ENCODE assay signal across 10 cellular contexts in genomic region chr19:58218899-58219298, GRCh38. TPM values are rescaled to one million over a fixed set of nuclear protein-coding genes. Genes with fewer than 3 reads are reported as not detected.
DNase-seq lines count a peak whose midpoint lies in the region; ATAC-seq, FAIRE-seq and TF ChIP-seq lines count a peak whose summit lies in the region.
"Had no signal": no experiment of that assay in that cellular context is flagged by ENCODE, and none has a peak within 500 bp of the region (broad histone marks: within the 10 kb centered on the region; RNA-seq: fewer than 3 reads in every experiment).

No MANE protein-coding gene starts in this region.

- no peaks in the 10 kb centered on the region for H3K9me1 ChIP-seq in keratinocyte (ENCODE audit: control insufficient read depth, extremely low read depth, insufficient read depth, low read length)

- H3K4me3 ChIP-seq in keratinocyte (ENCODE audit: control insufficient read depth in 2 of 3, extremely low read depth in 1 of 3, insufficient read depth in 2 of 3, low read depth in 1 of 3, low read length in 3 of 3): no peak overlapping the region
- H3K4me3 ChIP-seq: lung had no signal

- peaks cover 11% of the 10 kb centered on the region for H3K36me3 Mint-ChIP-seq in activated CD4-positive, alpha-beta T cell treated with anti-CD3 and anti-CD28 coated beads, Interleukin-2, amount 10 ng/mL, durations not matched to agents 24 days and 14 days (ENCODE audit: low read depth)
- peaks cover 18% of the 10 kb centered on the region for H3K36me3 Mint-ChIP-seq in stimulated activated memory B cell treated with anti-CD40 and anti-IgM and Interleukin-4, amounts not matched to agents 10 μg/mL and 1 μg/mL and 100 μg/mL, for 72 hours

- no peak for FAIRE-seq in keratinocyte (lab: Jason Lieb, UNC)

- peaks cover 25% of the 10 kb centered on the region for H3K9me3 ChIP-seq in keratinocyte (ENCODE audit: control insufficient read depth, low read depth, low read length)

- no peak overlapping the region for H3K9ac ChIP-seq in keratinocyte (ENCODE audit: control insufficient read depth, extremely low read depth, insufficient read depth, low read length)

- H3K9me3 Mint-ChIP-seq in activated CD4-positive, alpha-beta T cell treated with anti-CD3 and anti-CD28 coated beads, Interleukin-2, amount 10 ng/mL, durations not matched to agents 24 days and 14 days: peaks cover 24% of the 10 kb centered on the region
- H3K9me3 Mint-ChIP-seq in stimulated activated memory B cell treated with anti-CD40 and anti-IgM and Interleukin-4, amounts not matched to agents 10 μg/mL and 1 μg/mL and 100 μg/mL, for 72 hours: peaks cover 28% of the 10 kb centered on the region

- H3K79me2 ChIP-seq in keratinocyte (ENCODE audit: control insufficient read depth, insufficient read depth, low read length): no peaks in the 10 kb centered on the region

- peaks cover 3% of the 10 kb centered on the region for H3K4me1 Mint-ChIP-seq in activated CD4-positive, alpha-beta T cell treated with anti-CD3 and anti-CD28 coated beads, Interleukin-2, amount 10 ng/mL, durations not matched to agents 24 days and 14 days
- H3K4me1 Mint-ChIP-seq in stimulated activated memory B cell treated with anti-CD40 and anti-IgM and Interleukin-4, amounts not matched to agents 10 μg/mL and 1 μg/mL and 100 μg/mL, for 72 hours: no peaks in the 10 kb centered on the region

- no peak overlapping the region for H3K27ac Mint-ChIP-seq in activated CD4-positive, alpha-beta T cell treated with anti-CD3 and anti-CD28 coated beads, Interleukin-2, amount 10 ng/mL, durations not matched to agents 24 days and 14 days
- no peak overlapping the region for H3K27ac Mint-ChIP-seq in stimulated activated memory B cell treated with anti-CD40 and anti-IgM and Interleukin-4, amounts not matched to agents 10 μg/mL and 1 μg/mL and 100 μg/mL, for 72 hours

- peaks cover under 1% of the 10 kb centered on the region in 2 experiments for H3K36me3 ChIP-seq in keratinocyte (ENCODE audit: control insufficient read depth in 2 of 2, extremely low read depth in 1 of 2, insufficient read depth in 2 of 2, low read length in 2 of 2)

- no peak overlapping the region for H3K4me2 ChIP-seq in keratinocyte (ENCODE audit: control insufficient read depth, extremely low read depth, insufficient read depth, low read depth, low read length)

- H3K4me1 ChIP-seq in keratinocyte (ENCODE audit: control insufficient read depth, extremely low read depth, insufficient read depth, low read length): no peaks in the 10 kb centered on the region

- peak; percentile 9 for DNase-seq in COLO668 (lab: John Stamatoyannopoulos, UW; ENCODE audit: unreplicated experiment)
- peak; percentile 15 for DNase-seq in HK-2 (ENCODE audit: unreplicated experiment)
- peak; percentile 75 for DNase-seq in activated CD4-positive, alpha-beta T cell treated with anti-CD3 and anti-CD28 coated beads, Interleukin-2, amount 10 ng/mL, durations not matched to agents 24 days and 14 days
- no peak for DNase-seq in keratinocyte (ENCODE audit: low read depth, low spot score)
- DNase-seq in SIG-M5 treated with dmso at 0.1 percent for 504 hours (lab: John Stamatoyannopoulos, UW; ENCODE audit: unreplicated experiment): no peak
- DNase-seq in substantia nigra (lab: John Stamatoyannopoulos, UW): no peak
- DNase-seq: Kasumi-1 had no signal

- no peak overlapping the region for H3K4me3 Mint-ChIP-seq in activated CD4-positive, alpha-beta T cell treated with anti-CD3 and anti-CD28 coated beads, Interleukin-2, amount 10 ng/mL, durations not matched to agents 24 days and 14 days
- no peak overlapping the region for H3K4me3 Mint-ChIP-seq in stimulated activated memory B cell treated with anti-CD40 and anti-IgM and Interleukin-4, amounts not matched to agents 10 μg/mL and 1 μg/mL and 100 μg/mL, for 72 hours

- no peak overlapping the region for H3K27ac ChIP-seq in keratinocyte (ENCODE audit: control insufficient read depth, insufficient read depth, low read length)
- no peak overlapping the region for H3K27ac ChIP-seq in substantia nigra (ENCODE audit: low read depth, low read length, poor library complexity, severe bottlenecking)

- no peak overlapping the region for H2AFZ ChIP-seq in keratinocyte (ENCODE audit: control insufficient read depth, low read length)

- intact Hi-C loops in activated CD4-positive, alpha-beta T cell treated with anti-CD3 and anti-CD28 coated beads, Interleukin-2, amount 10 ng/mL, durations not matched to agents 24 days and 14 days (cut with micrococcal nuclease): loop anchor here (1.0 to 2.0 kb wide), 2 partner anchors 161 to 300 kb away; partner anchors contain the start of gene ZBTB45

- TF ChIP-seq CTCF in keratinocyte (optimal IDR thresholded peaks at IDR 0.05 in 1 of 3, IDR thresholded peaks at IDR 0.05 in 1 of 3, conservative IDR thresholded peaks at IDR 0.05 in 1 of 3; ENCODE audit: extremely low read depth in 1 of 3, insufficient read depth in 2 of 3, low read length in 3 of 3): peak in 2 of 3 experiments; percentile 35 to 36

- H3K27me3 ChIP-seq in keratinocyte (ENCODE audit: control insufficient read depth, extremely low read depth, insufficient read depth, low read length): no peaks in the 10 kb centered on the region

- H3K27me3 Mint-ChIP-seq in activated CD4-positive, alpha-beta T cell treated with anti-CD3 and anti-CD28 coated beads, Interleukin-2, amount 10 ng/mL, durations not matched to agents 24 days and 14 days: no peaks in the 10 kb centered on the region
- no peaks in the 10 kb centered on the region for H3K27me3 Mint-ChIP-seq in stimulated activated memory B cell treated with anti-CD40 and anti-IgM and Interleukin-4, amounts not matched to agents 10 μg/mL and 1 μg/mL and 100 μg/mL, for 72 hours

- ATAC-seq in stimulated activated memory B cell treated with anti-CD40 and anti-IgM and Interleukin-4, amounts not matched to agents 10 μg/mL and 1 μg/mL and 100 μg/mL, for 72 hours: no peak
- ATAC-seq in GM18868 (IDR thresholded peaks at IDR 0.05; ENCODE audit: unreplicated experiment): no peak

- dilution Hi-C loops in keratinocyte (cut with MboI; ENCODE audit: extremely low pct_ligation_motif_present, low sequenced_read_pairs): no loop called here

- H4K20me1 ChIP-seq in keratinocyte (ENCODE audit: control insufficient read depth, extremely low read depth, insufficient read depth, low read length): no peaks in the 10 kb centered on the region

RNA-seq across cellular contexts. Expression of gene ZNF544, which starts 9.8 kb away (rescaled TPM):
- 52.9 and 55.5 TPM in 2 replicates for total RNA-seq in activated CD4-positive, alpha-beta T cell treated with anti-CD3 and anti-CD28 coated beads, Interleukin-2, amount 10 ng/mL, durations not matched to agents 24 days and 14 days
- 28.2 to 38.4 TPM (median 30.9 TPM) in 3 replicates for polyA plus RNA-seq in keratinocyte
- 17.9 TPM for polyA plus RNA-seq in keratinocyte (2011; ENCODE audit: low read depth)
- 22.7 and 28.8 TPM in 2 replicates for polyA plus RNA-seq in keratinocyte (2011; cell fraction: cytosol; rRNA removed)
- polyA plus RNA-seq in keratinocyte (2011; cell fraction: nucleus; rRNA removed): 31.1 and 31.8 TPM in 2 replicates
- 21.6 and 25.3 TPM in 2 replicates for polyA plus RNA-seq in keratinocyte (2012; ENCODE audit: low replicate concordance)
- 40.5 to 59.5 TPM (median 50.0 TPM) in 3 replicates for polyA minus RNA-seq in keratinocyte
- polyA minus RNA-seq in keratinocyte (2011; cell fraction: cytosol; rRNA and poly(A)+ RNA removed): 31.3 TPM
- 28.2 and 40.9 TPM in 2 replicates for polyA minus RNA-seq in keratinocyte (2011; cell fraction: nucleus; rRNA and poly(A)+ RNA removed)

RNA-seq across cellular contexts. Expression of gene ZNF274, which starts 36.0 kb away (rescaled TPM):
- 19.4 and 19.8 TPM in 2 replicates for total RNA-seq in activated CD4-positive, alpha-beta T cell treated with anti-CD3 and anti-CD28 coated beads, Interleukin-2, amount 10 ng/mL, durations not matched to agents 24 days and 14 days
- polyA plus RNA-seq in keratinocyte: 25.0 to 31.2 TPM (median 25.9 TPM) in 3 replicates
- polyA plus RNA-seq in keratinocyte (2011; ENCODE audit: low read depth): 15.5 TPM
- 20.6 and 24.4 TPM in 2 replicates for polyA plus RNA-seq in keratinocyte (2011; cell fraction: cytosol; rRNA removed)
- 64.5 and 72.5 TPM in 2 replicates for polyA plus RNA-seq in keratinocyte (2011; cell fraction: nucleus; rRNA removed)
- polyA plus RNA-seq in keratinocyte (2012; ENCODE audit: low replicate concordance): 21.4 and 27.5 TPM in 2 replicates
- polyA minus RNA-seq in keratinocyte: 31.8 to 42.3 TPM (median 37.5 TPM) in 3 replicates
- polyA minus RNA-seq in keratinocyte (2011; cell fraction: cytosol; rRNA and poly(A)+ RNA removed): 48.9 TPM
- polyA minus RNA-seq in keratinocyte (2011; cell fraction: nucleus; rRNA and poly(A)+ RNA removed): 45.3 and 50.9 TPM in 2 replicates

RNA-seq across cellular contexts. Expression of gene ZNF8, which starts 59.9 kb away (rescaled TPM):
- 4.8 and 5.1 TPM in 2 replicates for total RNA-seq in activated CD4-positive, alpha-beta T cell treated with anti-CD3 and anti-CD28 coated beads, Interleukin-2, amount 10 ng/mL, durations not matched to agents 24 days and 14 days
- 2.5 to 2.8 TPM (median 2.7 TPM) in 3 replicates for polyA plus RNA-seq in keratinocyte
- polyA plus RNA-seq in keratinocyte (2011; ENCODE audit: low read depth): 0.46 TPM
- 1.6 and 1.9 TPM in 2 replicates for polyA plus RNA-seq in keratinocyte (2011; cell fraction: cytosol; rRNA removed)
- 9.1 and 10.3 TPM in 2 replicates for polyA plus RNA-seq in keratinocyte (2011; cell fraction: nucleus; rRNA removed)
- 1.9 and 2.2 TPM in 2 replicates for polyA plus RNA-seq in keratinocyte (2012; ENCODE audit: low replicate concordance)
- polyA minus RNA-seq in keratinocyte: 8.2 to 12.8 TPM (median 9.0 TPM) in 3 replicates
- 5.4 TPM for polyA minus RNA-seq in keratinocyte (2011; cell fraction: cytosol; rRNA and poly(A)+ RNA removed)
- 8.3 and 16.7 TPM in 2 replicates for polyA minus RNA-seq in keratinocyte (2011; cell fraction: nucleus; rRNA and poly(A)+ RNA removed)

Comparison
In these comparisons a context has a peak if more than half of its experiments do, and no peak if none do; other contexts are left out.
1. DNase-seq: peak in COLO668 (single experiment), HK-2 (single experiment) and activated CD4-positive, alpha-beta T cell treated with anti-CD3 and anti-CD28 coated beads, Interleukin-2, amount 10 ng/mL, durations not matched to agents 24 days and 14 days (single experiment); none in keratinocyte (single experiment), SIG-M5 treated with dmso at 0.1 percent for 504 hours (single experiment) and substantia nigra (0 of 49).